ENCODE assay signal across 14 cellular contexts in genomic region chr16:5073279-5073629, GRCh38. TPM values are rescaled to one million over a fixed set of nuclear protein-coding genes. Genes with fewer than 3 reads are reported as not detected.
A peak's percentile ranks its signal among the peaks of the same experiment; 100 is the strongest.
DNase-seq lines count a peak whose midpoint lies in the region; ATAC-seq, FAIRE-seq and TF ChIP-seq lines count a peak whose summit lies in the region.
"Had no signal": no experiment of that assay in that cellular context is flagged by ENCODE, and none has a peak within 500 bp of the region (broad histone marks: within the 10 kb centered on the region; RNA-seq: fewer than 3 reads in every experiment).

No MANE protein-coding gene starts in this region.

- H3K4me3 Mint-ChIP-seq in activated CD8-positive, alpha-beta T cell treated with anti-CD3 and anti-CD28 coated beads for 36 hours, result peak overlapping the region; percentile 94
- H3K4me3 Mint-ChIP-seq in glutamatergic neuron (ENCODE audit: unreplicated experiment), result peak overlapping the region; percentile 79

- TF ChIP-seq CTCF in AG04449 (IDR thresholded peaks at IDR 0.05; ENCODE audit: insufficient read depth, low read length, missing control alignments) (no peak), GM10266 (IDR thresholded peaks at IDR 0.05; ENCODE audit: control insufficient read depth, insufficient read depth, low read depth, missing control alignments) (no peak), glutamatergic neuron (IDR thresholded peaks at IDR 0.05; ENCODE audit: partially characterized antibody, unreplicated experiment) (no peak)
- TF ChIP-seq CTCF in activated CD8-positive, alpha-beta T cell treated with anti-CD3 and anti-CD28 coated beads for 36 hours (IDR thresholded peaks at IDR 0.05), result no peak

- peaks cover 30% of the 10 kb centered on the region for H3K36me3 Mint-ChIP-seq in activated CD8-positive, alpha-beta T cell treated with anti-CD3 and anti-CD28 coated beads for 36 hours (ENCODE audit: low read depth)
- H3K36me3 Mint-ChIP-seq in glutamatergic neuron (ENCODE audit: unreplicated experiment), result no peaks in the 10 kb centered on the region

- DNase-seq in AG04449 (ENCODE audit: low read depth, low spot score) (peak; percentile 4), GM10266 (ENCODE audit: extremely low spot score) (peak; percentile 5), glutamatergic neuron (no peak), NCI-H2171 (lab: John Stamatoyannopoulos, UW) (no peak), HUDEP-2 (lab: John Stamatoyannopoulos, UW; ENCODE audit: unreplicated experiment in 76 of 76) (no peak), GM12892 (ENCODE audit: insufficient read length) (no peak)
- no peak for DNase-seq in activated CD8-positive, alpha-beta T cell treated with anti-CD3 and anti-CD28 coated beads for 36 hours
- DNase-seq: left cardiac atrium; NCI-H1436 treated with DMSO at 0.1 percent for 48 hours; NCI-H774; stimulated activated CD4-positive, alpha-beta T cell treated with anti-CD3 and anti-CD28 coated beads, Interleukin-4, amount 100 ng/mL, for 4 hours had no signal

- CTCF ChIA-PET in AG04449 (lab: Yijun Ruan, JAX), result interaction anchor here (1.4 to 2.7 kb wide), 2 partner anchors 10 to 19 kb away, joined by 5 to 6 read pairs; no protein-coding TSS in a partner anchor
- CTCF ChIA-PET in activated CD8-positive, alpha-beta T cell treated with anti-CD3 and anti-CD28 coated beads for 36 hours (lab: Charles Lee), result interaction anchor here (5.1 kb wide), 1 partner anchor 13 kb away, joined by 29 read pairs; no protein-coding TSS in a partner anchor

- FAIRE-seq in GM12892 (lab: Jason Lieb, UNC), result no peak
- FAIRE-seq: pancreas had no signal

- no peak for TF ChIP-seq POLR2A in GM12892 (IDR thresholded peaks at IDR 0.05; ENCODE audit: low read depth, low read length)

- intact Hi-C loops in activated CD8-positive, alpha-beta T cell treated with anti-CD3 and anti-CD28 coated beads for 36 hours (cut with micrococcal nuclease), result no loop called here

- no peak overlapping the region; the same call in 1 of the 2 replicates for H3K4me3 ChIP-seq in AG04449 (ENCODE audit: low read depth, low read length)

- H3K27me3 Mint-ChIP-seq in activated CD8-positive, alpha-beta T cell treated with anti-CD3 and anti-CD28 coated beads for 36 hours, result no peaks in the 10 kb centered on the region
- peaks cover 3% of the 10 kb centered on the region for H3K27me3 Mint-ChIP-seq in glutamatergic neuron (ENCODE audit: unreplicated experiment)

- peaks cover 26% of the 10 kb centered on the region for H3K4me1 Mint-ChIP-seq in activated CD8-positive, alpha-beta T cell treated with anti-CD3 and anti-CD28 coated beads for 36 hours (ENCODE audit: low read depth)
- peaks cover 2% of the 10 kb centered on the region for H3K4me1 Mint-ChIP-seq in glutamatergic neuron (ENCODE audit: low read depth, unreplicated experiment)

- H3K9me3 Mint-ChIP-seq in activated CD8-positive, alpha-beta T cell treated with anti-CD3 and anti-CD28 coated beads for 36 hours, result no peaks in the 10 kb centered on the region
- no peaks in the 10 kb centered on the region for H3K9me3 Mint-ChIP-seq in glutamatergic neuron (ENCODE audit: unreplicated experiment)

- POLR2A ChIA-PET in AG04449 (lab: Yijun Ruan, JAX), result no interaction called here
- POLR2A ChIA-PET in activated CD8-positive, alpha-beta T cell treated with anti-CD3 and anti-CD28 coated beads for 36 hours (lab: Charles Lee), result no interaction called here

- ATAC-seq in activated CD8-positive, alpha-beta T cell treated with anti-CD3 and anti-CD28 coated beads for 36 hours, result no peak
- no peak for ATAC-seq in GM21717 (IDR thresholded peaks at IDR 0.05; ENCODE audit: unreplicated experiment)

- H3K27ac Mint-ChIP-seq in activated CD8-positive, alpha-beta T cell treated with anti-CD3 and anti-CD28 coated beads for 36 hours, result peak overlapping the region; percentile 48
- H3K27ac Mint-ChIP-seq in glutamatergic neuron (ENCODE audit: unreplicated experiment), result no peak overlapping the region

RNA-seq across cellular contexts. Expression of gene ALG1, which starts 1.6 kb away (rescaled TPM):
- 10 to 100 TPM; 16.8 to 17.2 TPM for total RNA-seq in activated CD8-positive, alpha-beta T cell treated with anti-CD3 and anti-CD28 coated beads for 36 hours
- 18.8 TPM for total RNA-seq in glutamatergic neuron (ENCODE audit: unreplicated experiment)
- 8.6 TPM for polyA plus RNA-seq in GM12892 (2012; ENCODE audit: missing spikeins)

RNA-seq across cellular contexts. Expression of gene C16orf89, which starts 7.5 kb away (rescaled TPM):
- not detected for total RNA-seq in activated CD8-positive, alpha-beta T cell treated with anti-CD3 and anti-CD28 coated beads for 36 hours
- not detected for total RNA-seq in glutamatergic neuron (ENCODE audit: unreplicated experiment)
- polyA plus RNA-seq in GM12892 (2012; ENCODE audit: missing spikeins), result 0.23 TPM
- total RNA-seq: fibroblast of villous mesenchyme had no signal

RNA-seq across cellular contexts. Expression of gene EEF2KMT, which starts 24.3 kb away (rescaled TPM):
- 10 to 100 TPM; 19.7 to 20.5 TPM for total RNA-seq in activated CD8-positive, alpha-beta T cell treated with anti-CD3 and anti-CD28 coated beads for 36 hours
- total RNA-seq in glutamatergic neuron (ENCODE audit: unreplicated experiment), result 12.9 TPM
- 7.6 TPM for polyA plus RNA-seq in GM12892 (2012; ENCODE audit: missing spikeins)

RNA-seq across cellular contexts. Expression of gene NAGPA, which starts 39.5 kb away (rescaled TPM):
- total RNA-seq in activated CD8-positive, alpha-beta T cell treated with anti-CD3 and anti-CD28 coated beads for 36 hours, result 10 to 100 TPM; 10.1 to 11.3 TPM
- total RNA-seq in glutamatergic neuron (ENCODE audit: unreplicated experiment), result 9.7 TPM
- polyA plus RNA-seq in GM12892 (2012; ENCODE audit: missing spikeins), result 4.3 TPM

Comparison
In these comparisons a context has a peak if more than half of its experiments do, and no peak if none do; other contexts are left out.
1. DNase-seq: peak in AG04449 (single experiment) and GM10266 (single experiment); none in activated CD8-positive, alpha-beta T cell treated with anti-CD3 and anti-CD28 coated beads for 36 hours (single experiment), glutamatergic neuron (single experiment), NCI-H2171 (single experiment), HUDEP-2 (0 of 76) and GM12892 (single experiment).